8 cellular contexts compared by ENCODE assay signal in genomic region chr22:33467067-33467466, GRCh38.
"Had no signal": no experiment of that assay in that cellular context is flagged by ENCODE, and none has a peak within 500 bp of the region (broad histone marks: within the 10 kb centered on the region; RNA-seq: fewer than 3 reads in every experiment).

No MANE protein-coding gene starts in this region.

- H3K9me3 ChIP-seq: HAP-1 had no signal

- H3K27ac Mint-ChIP-seq: HFFc6 had no signal

- H2AFZ ChIP-seq: GM23248 had no signal

- ATAC-seq: HCT116, HepG2 had no signal

- H3K4me3 ChIP-seq: GM23248, HAP-1 had no signal

- H3K27ac ChIP-seq: GM23248, HL-60 had no signal

- H3K4me3 Mint-ChIP-seq: HFFc6, IgD-negative memory B cell had no signal

- H3K36me3 ChIP-seq: HAP-1 had no signal

- FAIRE-seq: HepG2 had no signal

- H3K4me1 ChIP-seq: HAP-1 had no signal

- H3K27me3 Mint-ChIP-seq: IgD-negative memory B cell had no signal

- H3K9ac ChIP-seq: GM23248 had no signal

- DNase-seq: GOT3, HFFc6 had no signal
